In genomic region chr7:19268737-19269136, GRCh38 we compare ENCODE assay signal across 21 cellular contexts.
DNase-seq lines count a peak whose midpoint lies in the region; ATAC-seq and TF ChIP-seq lines count a peak whose summit lies in the region.
"Had no signal": no experiment of that assay in that cellular context is flagged by ENCODE, and none has a peak within 500 bp of the region (broad histone marks: within the 10 kb centered on the region; RNA-seq: fewer than 3 reads in every experiment).

No MANE protein-coding gene starts in this region.

- H3K9ac ChIP-seq in SK-N-MC (ENCODE audit: insufficient read length) = peak overlapping the region; percentile 46

- H3K4me3 ChIP-seq in SK-N-MC (peak overlapping the region; percentile 59), fibroblast of the aortic adventitia (ENCODE audit: low read depth, low read length) (no peak overlapping the region), right cardiac atrium (ENCODE audit: low read length) (no peak overlapping the region)
- H3K4me3 ChIP-seq: stomach, tibial nerve had no signal

- H3K27ac ChIP-seq in SK-N-MC (peak overlapping the region; percentile 86), right cardiac atrium (ENCODE audit: low read length) (no peak overlapping the region)
- H3K27ac ChIP-seq in CD4-positive, alpha-beta T cell (ENCODE audit: low read depth, low read length) = no peak overlapping the region
- H3K27ac ChIP-seq: foreskin keratinocyte, stomach, tibial nerve had no signal

- no peaks in the 10 kb centered on the region for H3K27me3 ChIP-seq in CD4-positive, alpha-beta T cell (ENCODE audit: control insufficient read depth, insufficient read depth, low read length)
- H3K27me3 ChIP-seq in right cardiac atrium (ENCODE audit: control insufficient read depth, insufficient read depth) = no peaks in the 10 kb centered on the region
- H3K27me3 ChIP-seq: foreskin keratinocyte, stomach, tibial nerve had no signal

- no peaks in the 10 kb centered on the region for H3K36me3 Mint-ChIP-seq in CD4-positive, alpha-beta T cell (ENCODE audit: low read depth)
- H3K36me3 Mint-ChIP-seq: activated CD8-positive, alpha-beta memory T cell treated with anti-CD3 and anti-CD28 coated beads, Interleukin-2, amount 10 ng/mL, durations not matched to agents 7 days and 5 days; activated naive CD4-positive, alpha-beta T cell treated with anti-CD3 and anti-CD28 coated beads, Interleukin-2, amount 10 ng/mL, durations not matched to agents 7 days and 5 days; CD4-positive, alpha-beta memory T cell; naive thymus-derived CD8-positive, alpha-beta T cell had no signal

- H3K36me3 ChIP-seq in SK-N-MC (ENCODE audit: insufficient read depth, low read length) = no peaks in the 10 kb centered on the region
- H3K36me3 ChIP-seq: stomach, tibial nerve had no signal

- no peaks in the 10 kb centered on the region for H3K4me1 Mint-ChIP-seq in CD4-positive, alpha-beta T cell (ENCODE audit: low read depth)
- H3K4me1 Mint-ChIP-seq: activated CD4-positive, alpha-beta T cell treated with anti-CD3 and anti-CD28 coated beads, Interleukin-2, amount 10 ng/mL, durations not matched to agents 7 days and 5 days; activated CD8-positive, alpha-beta memory T cell treated with anti-CD3 and anti-CD28 coated beads, Interleukin-2, amount 10 ng/mL, durations not matched to agents 7 days and 5 days; activated naive CD4-positive, alpha-beta T cell treated with anti-CD3 and anti-CD28 coated beads, Interleukin-2, amount 10 ng/mL, durations not matched to agents 7 days and 5 days; CD4-positive, alpha-beta memory T cell; naive thymus-derived CD8-positive, alpha-beta T cell had no signal

- CTCF ChIA-PET in CD4-positive, alpha-beta T cell (lab: Charles Lee) = no interaction called here

- POLR2A ChIA-PET in CD4-positive, alpha-beta T cell (lab: Charles Lee) = no interaction called here

- WGBS in right cardiac atrium = 70% methylated on average over 2 of the region's 2 CpGs

- no peaks in the 10 kb centered on the region for H3K4me1 ChIP-seq in right cardiac atrium (ENCODE audit: control insufficient read depth, insufficient read depth, low read length)
- H3K4me1 ChIP-seq: foreskin keratinocyte, stomach, tibial nerve had no signal

- no peak overlapping the region for H3K4me3 Mint-ChIP-seq in CD4-positive, alpha-beta T cell
- H3K4me3 Mint-ChIP-seq: activated CD4-positive, alpha-beta T cell treated with anti-CD3 and anti-CD28 coated beads, Interleukin-2, amount 10 ng/mL, durations not matched to agents 7 days and 5 days; activated CD8-positive, alpha-beta memory T cell treated with anti-CD3 and anti-CD28 coated beads, Interleukin-2, amount 10 ng/mL, durations not matched to agents 7 days and 5 days; activated naive CD4-positive, alpha-beta T cell treated with anti-CD3 and anti-CD28 coated beads, Interleukin-2, amount 10 ng/mL, durations not matched to agents 7 days and 5 days; CD4-positive, alpha-beta memory T cell; naive thymus-derived CD8-positive, alpha-beta T cell had no signal

- TF ChIP-seq CTCF in fibroblast of the aortic adventitia (IDR thresholded peaks at IDR 0.05; ENCODE audit: insufficient read depth, low read length) = no peak
- TF ChIP-seq CTCF in CD4-positive, alpha-beta T cell (IDR thresholded peaks at IDR 0.05) = no peak

- intact Hi-C loops in CD4-positive, alpha-beta T cell (cut with DNase I, micrococcal nuclease) = no loop called here
- intact Hi-C loops in right cardiac atrium (cut with DNase I) = no loop called here

- H3K9me3 ChIP-seq in SK-N-MC (ENCODE audit: low read depth, low read length) = peaks cover 10% of the 10 kb centered on the region; the same call in 1 of the 2 replicates
- H3K9me3 ChIP-seq in CD4-positive, alpha-beta T cell (ENCODE audit: control insufficient read depth, low read length) = no peaks in the 10 kb centered on the region
- H3K9me3 ChIP-seq in right cardiac atrium (ENCODE audit: control insufficient read depth, low read length) = no peaks in the 10 kb centered on the region

- H3K27me3 Mint-ChIP-seq in CD4-positive, alpha-beta T cell = no peaks in the 10 kb centered on the region
- H3K27me3 Mint-ChIP-seq: activated CD4-positive, alpha-beta T cell treated with anti-CD3 and anti-CD28 coated beads, Interleukin-2, amount 10 ng/mL, durations not matched to agents 7 days and 5 days; activated CD8-positive, alpha-beta memory T cell treated with anti-CD3 and anti-CD28 coated beads, Interleukin-2, amount 10 ng/mL, durations not matched to agents 7 days and 5 days; activated naive CD4-positive, alpha-beta T cell treated with anti-CD3 and anti-CD28 coated beads, Interleukin-2, amount 10 ng/mL, durations not matched to agents 7 days and 5 days; CD4-positive, alpha-beta memory T cell; naive thymus-derived CD8-positive, alpha-beta T cell had no signal

- H3K9me3 Mint-ChIP-seq in CD4-positive, alpha-beta T cell = peaks cover 2% of the 10 kb centered on the region

- DNase-seq in LHCN-M2 (ENCODE audit: low read depth) (peak; percentile 71), SK-N-MC (ENCODE audit: low read depth, low spot score) (no peak), fibroblast of the aortic adventitia (ENCODE audit: low read depth) (peak; percentile 35), stromal cell of bone marrow (ENCODE audit: low read depth) (peak; percentile 18), right cardiac atrium (no peak)
- DNase-seq in CD4-positive, alpha-beta T cell = no peak
- DNase-seq: activated CD4-positive, alpha-beta T cell treated with anti-CD3 and anti-CD28 coated beads, Interleukin-2, amount 10 ng/mL, durations not matched to agents 7 days and 5 days; activated CD8-positive, alpha-beta memory T cell treated with anti-CD3 and anti-CD28 coated beads, Interleukin-2, amount 10 ng/mL, durations not matched to agents 7 days and 5 days; activated naive CD4-positive, alpha-beta T cell treated with anti-CD3 and anti-CD28 coated beads, Interleukin-2, amount 10 ng/mL, durations not matched to agents 7 days and 5 days; anterior cingulate cortex; CD4-positive, alpha-beta memory T cell; foreskin keratinocyte; naive thymus-derived CD8-positive, alpha-beta T cell; NCI-H1694; NCI-H2171 treated with DMSO at 0.1 percent for 48 hours; NCI-H526 treated with DMSO at 0.1 percent for 48 hours; stomach; T-helper 9 cell had no signal

- no peak overlapping the region for H3K27ac Mint-ChIP-seq in CD4-positive, alpha-beta T cell
- H3K27ac Mint-ChIP-seq: activated CD4-positive, alpha-beta T cell treated with anti-CD3 and anti-CD28 coated beads, Interleukin-2, amount 10 ng/mL, durations not matched to agents 7 days and 5 days; activated CD8-positive, alpha-beta memory T cell treated with anti-CD3 and anti-CD28 coated beads, Interleukin-2, amount 10 ng/mL, durations not matched to agents 7 days and 5 days; activated naive CD4-positive, alpha-beta T cell treated with anti-CD3 and anti-CD28 coated beads, Interleukin-2, amount 10 ng/mL, durations not matched to agents 7 days and 5 days; CD4-positive, alpha-beta memory T cell; naive thymus-derived CD8-positive, alpha-beta T cell had no signal

- no peak for ATAC-seq in CD4-positive, alpha-beta T cell (ENCODE audit: poor library complexity)
- ATAC-seq in right cardiac atrium (no peak), HG03571 (IDR thresholded peaks at IDR 0.05; ENCODE audit: unreplicated experiment) (no peak)
- ATAC-seq: activated CD8-positive, alpha-beta memory T cell treated with anti-CD3 and anti-CD28 coated beads, Interleukin-2, amount 10 ng/mL, durations not matched to agents 7 days and 5 days; foreskin keratinocyte; left lobe of liver; naive thymus-derived CD8-positive, alpha-beta T cell had no signal

Comparison
In these comparisons a context has a peak if more than half of its experiments do, and no peak if none do; other contexts are left out.
1. DNase-seq: peak in LHCN-M2 (single experiment), fibroblast of the aortic adventitia (single experiment) and stromal cell of bone marrow (single experiment); none in SK-N-MC (single experiment), CD4-positive, alpha-beta T cell (0 of 10) and right cardiac atrium (0 of 3).